ENCODE assay signal across 3 cellular contexts in genomic region chr1:204095248-204095640, GRCh38.
TF ChIP-seq lines count a peak whose summit lies in the region.

No MANE protein-coding gene starts in this region.

TF ChIP-seq in WTC11, 78 proteins besides CTCF, POLR2A, EP300 and RAD21:
- TF ChIP-seq CBFB (CRISPR knock-in tag; IDR thresholded peaks at IDR 0.05; ENCODE audit: low read depth) (no peak), FOXK1 (CRISPR knock-in tag; IDR thresholded peaks at IDR 0.05) (no peak), ZNF425 (CRISPR knock-in tag; conservative IDR thresholded peaks at IDR 0.05) (no peak), TEAD4 (CRISPR knock-in tag; IDR thresholded peaks at IDR 0.05) (no peak), CREB1 (CRISPR knock-in tag; IDR thresholded peaks at IDR 0.05) (no peak), ZNF512 (CRISPR knock-in tag; IDR thresholded peaks at IDR 0.05; ENCODE audit: borderline replicate concordance) (no peak), ZSCAN18 (CRISPR knock-in tag; IDR thresholded peaks at IDR 0.05) (no peak), RELA (CRISPR knock-in tag; IDR thresholded peaks at IDR 0.05; ENCODE audit: borderline replicate concordance) (no peak), TP53 (CRISPR knock-in tag; IDR thresholded peaks at IDR 0.05) (no peak), HMGA2 (CRISPR knock-in tag; IDR thresholded peaks at IDR 0.05) (no peak), E2F5 (CRISPR knock-in tag; IDR thresholded peaks at IDR 0.05) (no peak)

TF ChIP-seq in SK-N-SH, 30 proteins besides CTCF, POLR2A, EP300 and RAD21:
- TF ChIP-seq SIN3A (IDR thresholded peaks at IDR 0.05; ENCODE audit: borderline replicate concordance, low read depth, low read length) (no peak), SMC3 (IDR thresholded peaks at IDR 0.05; ENCODE audit: low read depth, low read length) (no peak), TEAD4 (IDR thresholded peaks at IDR 0.05; ENCODE audit: borderline replicate concordance, insufficient read depth) (no peak), NRF1 (IDR thresholded peaks at IDR 0.05; ENCODE audit: low read depth, low read length) (no peak)

TF ChIP-seq in GM12891, 5 proteins besides CTCF, POLR2A, EP300 and RAD21:
- no peak for TF ChIP-seq SPI1 (IDR thresholded peaks at IDR 0.05; ENCODE audit: low read depth, low read length)
- no peak for TF ChIP-seq PAX5 (IDR thresholded peaks at IDR 0.05; ENCODE audit: insufficient read depth, low read length, severe bottlenecking)
- TF ChIP-seq TAF1 (IDR thresholded peaks at IDR 0.05; ENCODE audit: low read depth, low read length) = no peak
- TF ChIP-seq POU2F2 (IDR thresholded peaks at IDR 0.05; ENCODE audit: low read depth, low read length) = no peak
- no peak for TF ChIP-seq POLR2AphosphoS5 (IDR thresholded peaks at IDR 0.05; ENCODE audit: low read depth, low read length)
TF ChIP-seq in GM12891: peak in this region for 0.
